1 cellular context compared by ENCODE assay signal in genomic region chr1:37657620-37658412, GRCh38.
TF ChIP-seq lines count a peak whose summit lies in the region.

No MANE protein-coding gene starts in this region.

TF ChIP-seq in H1, 55 proteins besides CTCF, POLR2A, EP300 and RAD21:
- TF ChIP-seq HDAC6 (IDR thresholded peaks at IDR 0.05; ENCODE audit: low read depth, low read length) (no peak), TAF7 (optimal IDR thresholded peaks at IDR 0.05; ENCODE audit: borderline replicate concordance, low read depth, low read length) (no peak)
TF ChIP-seq in H1: peak in this region for 0.
